2 cellular contexts compared by ENCODE assay signal in genomic region chr3:157498374-157498773, GRCh38.
TF ChIP-seq lines count a peak whose summit lies in the region.

No MANE protein-coding gene starts in this region.

TF ChIP-seq in GM23338, 12 proteins besides CTCF, POLR2A, EP300 and RAD21:
- TF ChIP-seq NANOG (IDR thresholded peaks at IDR 0.05; ENCODE audit: borderline replicate concordance) (no peak), POLR2AphosphoS5 (IDR thresholded peaks at IDR 0.05; ENCODE audit: low read depth) (no peak), EZH2phosphoT487 (IDR thresholded peaks at IDR 0.05; ENCODE audit: unreplicated experiment) (no peak), ZNF462 (CRISPR knock-in tag; IDR thresholded peaks at IDR 0.05) (no peak), EZH2 (IDR thresholded peaks at IDR 0.05; ENCODE audit: low read depth, unreplicated experiment) (no peak), ZNF114 (CRISPR knock-in tag; IDR thresholded peaks at IDR 0.05) (no peak), CREB1 (CRISPR knock-in tag; IDR thresholded peaks at IDR 0.05; ENCODE audit: low read depth) (no peak), ZNF331 (CRISPR knock-in tag; IDR thresholded peaks at IDR 0.05; ENCODE audit: low read depth) (no peak), JUNB (IDR thresholded peaks at IDR 0.05; ENCODE audit: unreplicated experiment) (no peak)

TF ChIP-seq in H1, 55 proteins besides CTCF, POLR2A, EP300 and RAD21:
- TF ChIP-seq NANOG (IDR thresholded peaks at IDR 0.05; ENCODE audit: insufficient read depth, low read depth, low read length, poor library complexity, severe bottlenecking) (no peak), YY1 (IDR thresholded peaks at IDR 0.05; ENCODE audit: low read depth, low read length) (no peak), CEBPB (IDR thresholded peaks at IDR 0.05; ENCODE audit: low read depth, low read length) (no peak), PHF8 (conservative IDR thresholded peaks at IDR 0.05; ENCODE audit: low read depth, low read length) (no peak), KDM1A (IDR thresholded peaks at IDR 0.05; ENCODE audit: borderline replicate concordance, low read length) (no peak), E2F6 (IDR thresholded peaks at IDR 0.05) (no peak), FOSL1 (IDR thresholded peaks at IDR 0.05; ENCODE audit: insufficient read depth, low read depth, low read length) (no peak), SRF (IDR thresholded peaks at IDR 0.05; ENCODE audit: low read depth, low read length) (no peak), CREB1 (IDR thresholded peaks at IDR 0.05) (no peak)
